19 cellular contexts compared by ENCODE assay signal in genomic region chr7:44650242-44650641, GRCh38. TPM values are rescaled to one million over a fixed set of nuclear protein-coding genes. Genes with fewer than 3 reads are reported as not detected.
DNase-seq lines count a peak whose midpoint lies in the region; ATAC-seq, FAIRE-seq and TF ChIP-seq lines count a peak whose summit lies in the region.
"Had no signal": no experiment of that assay in that cellular context is flagged by ENCODE, and none has a peak within 500 bp of the region (broad histone marks: within the 10 kb centered on the region; RNA-seq: fewer than 3 reads in every experiment).

No MANE protein-coding gene starts in this region.

- H3K4me3 Mint-ChIP-seq in dendritic cell treated with granulocyte-macrophage colony-stimulating factor and Interleukin-4, amounts not matched to agents 40 ng/mL and 50 ng/mL, for 4 days = no peak overlapping the region
- no peak overlapping the region for H3K4me3 Mint-ChIP-seq in nephron progenitor cell
- no peak overlapping the region for H3K4me3 Mint-ChIP-seq in GM23338

- H3F3A ChIP-seq in GM23338 (replicated peaks; ENCODE audit: low read depth) = no peaks in the 10 kb centered on the region

- no peak overlapping the region for H2AFZ ChIP-seq in GM23338

- H3K9me3 Mint-ChIP-seq in dendritic cell treated with granulocyte-macrophage colony-stimulating factor and Interleukin-4, amounts not matched to agents 40 ng/mL and 50 ng/mL, for 4 days = no peaks in the 10 kb centered on the region
- H3K9me3 Mint-ChIP-seq in nephron progenitor cell (no peaks in the 10 kb centered on the region), GM23338 (no peaks in the 10 kb centered on the region)

- no peaks in the 10 kb centered on the region for H3K27me3 Mint-ChIP-seq in dendritic cell treated with granulocyte-macrophage colony-stimulating factor and Interleukin-4, amounts not matched to agents 40 ng/mL and 50 ng/mL, for 4 days
- H3K27me3 Mint-ChIP-seq in nephron progenitor cell (ENCODE audit: low read depth, poor library complexity) = peaks cover 3% of the 10 kb centered on the region
- H3K27me3 Mint-ChIP-seq in GM23338 (ENCODE audit: insufficient read depth, low read depth, poor library complexity) = no peaks in the 10 kb centered on the region

- no peak for TF ChIP-seq POLR2A in H54 (IDR thresholded peaks at IDR 0.05; ENCODE audit: low read depth, low read length)

- ATAC-seq in Right ventricle myocardium inferior = no peak
- no peak for ATAC-seq in GM23338
- ATAC-seq in stimulated activated naive CD8-positive, alpha-beta T cell treated with anti-CD3 and anti-CD28 coated beads, Interleukin-15, Interleukin-2, amounts not matched to agents 100 U/mL and 50 U/mL, for 24 hours = no peak

- TF ChIP-seq CTCF in left ventricle myocardium inferior (IDR thresholded peaks at IDR 0.05; ENCODE audit: borderline replicate concordance) (no peak), nephron progenitor cell (IDR thresholded peaks at IDR 0.05) (no peak), GM23338 (conservative IDR thresholded peaks at IDR 0.05; ENCODE audit: low read depth in 2 of 2) (no peak)

- H3K79me2 ChIP-seq in GM23338 (replicated peaks; ENCODE audit: insufficient read depth) = no peaks in the 10 kb centered on the region

- peak overlapping the region; percentile 25 for H3K27ac Mint-ChIP-seq in dendritic cell treated with granulocyte-macrophage colony-stimulating factor and Interleukin-4, amounts not matched to agents 40 ng/mL and 50 ng/mL, for 4 days
- H3K27ac Mint-ChIP-seq in nephron progenitor cell (peak overlapping the region; percentile 80), GM23338 (no peak overlapping the region)

- H3K4me2 ChIP-seq in GM23338 = no peak overlapping the region
- H3K4me2 ChIP-seq: BLaER1 treated with 17β-estradiol and CSF1 and Interleukin-3, amounts not matched to agents 10 nM and 100 nM had no signal

- H3K4me1 ChIP-seq in left ventricle myocardium inferior (peaks cover 56% of the 10 kb centered on the region), stomach smooth muscle (ENCODE audit: control insufficient read depth, insufficient read depth, low read length) (peaks cover 10% of the 10 kb centered on the region), GM23338 (ENCODE audit: insufficient read depth) (no peaks in the 10 kb centered on the region)
- H3K4me1 ChIP-seq: HAP-1, SJCRH30 had no signal

- intact Hi-C loops in left ventricle myocardium inferior (cut with micrococcal nuclease) (no loop called here), Right ventricle myocardium inferior (cut with DNase I) (no loop called here)
- intact Hi-C loops in dendritic cell treated with granulocyte-macrophage colony-stimulating factor and Interleukin-4, amounts not matched to agents 40 ng/mL and 50 ng/mL, for 4 days (cut with micrococcal nuclease) = no loop called here

- no peaks in the 10 kb centered on the region for H3K9me2 ChIP-seq in GM23338 (ENCODE audit: insufficient read depth)

- H3K9me3 ChIP-seq in left ventricle myocardium inferior (replicated peaks) = no peaks in the 10 kb centered on the region
- H3K9me3 ChIP-seq in stomach smooth muscle (ENCODE audit: control insufficient read depth in 2 of 2, low read length in 2 of 2) = no peaks in the 10 kb centered on the region
- H3K9me3 ChIP-seq: BLaER1 treated with 17β-estradiol and CSF1 and Interleukin-3, amounts not matched to agents 10 nM and 100 nM; HAP-1; SJCRH30 had no signal

- DNase-seq in left ventricle myocardium inferior (no peak), Right ventricle myocardium inferior (ENCODE audit: missing footprints) (no peak), nephron progenitor cell (no peak), H54 (ENCODE audit: insufficient read length, low spot score) (no peak), GM23338 (ENCODE audit: low spot score) (no peak)
- DNase-seq in stimulated activated naive CD8-positive, alpha-beta T cell treated with anti-CD3 and anti-CD28 coated beads, Interleukin-15, Interleukin-2, amounts not matched to agents 100 U/mL and 50 U/mL, for 24 hours = no peak
- DNase-seq: DMS 273 treated with DMSO at 0.1 percent for 48 hours, GF-D8, KBM-7, NCI-H1417 treated with DMSO at 0.1 percent for 48 hours, NCI-H2029, NCI-H2171, NCI-H446 treated with DMSO at 0.1 percent for 48 hours, OCI-M1, SJCRH30 had no signal

- peaks cover 12% of the 10 kb centered on the region for H3K4me1 Mint-ChIP-seq in dendritic cell treated with granulocyte-macrophage colony-stimulating factor and Interleukin-4, amounts not matched to agents 40 ng/mL and 50 ng/mL, for 4 days (ENCODE audit: low read depth)
- H3K4me1 Mint-ChIP-seq in nephron progenitor cell = peaks cover 16% of the 10 kb centered on the region
- no peaks in the 10 kb centered on the region for H3K4me1 Mint-ChIP-seq in GM23338

- peaks cover 98% of the 10 kb centered on the region for H3K36me3 Mint-ChIP-seq in dendritic cell treated with granulocyte-macrophage colony-stimulating factor and Interleukin-4, amounts not matched to agents 40 ng/mL and 50 ng/mL, for 4 days (ENCODE audit: low read depth)
- peaks cover 24% of the 10 kb centered on the region for H3K36me3 Mint-ChIP-seq in nephron progenitor cell (ENCODE audit: low read depth)
- H3K36me3 Mint-ChIP-seq in GM23338 (ENCODE audit: low read depth) = peaks cover 12% of the 10 kb centered on the region

- H3K27me3 ChIP-seq in left ventricle myocardium inferior (ENCODE audit: low read depth) (no peaks in the 10 kb centered on the region), stomach smooth muscle (ENCODE audit: control insufficient read depth in 1 of 2, insufficient read depth in 2 of 2, low read length in 2 of 2) (no peaks in the 10 kb centered on the region), GM23338 (ENCODE audit: insufficient read depth) (no peaks in the 10 kb centered on the region)
- H3K27me3 ChIP-seq: BLaER1 treated with 17β-estradiol and CSF1 and Interleukin-3, amounts not matched to agents 10 nM and 100 nM; SJCRH30 had no signal

- peaks cover 2% of the 10 kb centered on the region for H4K20me1 ChIP-seq in GM23338 (replicated peaks; ENCODE audit: insufficient read depth)

- H3K27ac ChIP-seq in left ventricle myocardium inferior (replicated peaks) (peak overlapping the region; percentile 81), stomach smooth muscle (ENCODE audit: low read length) (peak overlapping the region; percentile 62), GM23338 (ENCODE audit: low read depth) (no peak overlapping the region)
- H3K27ac ChIP-seq: BLaER1 treated with 17β-estradiol and CSF1 and Interleukin-3, amounts not matched to agents 10 nM and 100 nM; SJCRH30 had no signal

- H3K4me3 ChIP-seq in left ventricle myocardium inferior (no peak overlapping the region), stomach smooth muscle (ENCODE audit: low read length in 2 of 2) (no peak overlapping the region), GM23338 (no peak overlapping the region)
- H3K4me3 ChIP-seq: BLaER1 treated with 17β-estradiol and CSF1 and Interleukin-3, amounts not matched to agents 10 nM and 100 nM; HAP-1; SJCRH30 had no signal

- H3K36me3 ChIP-seq in left ventricle myocardium inferior (peaks cover 80% of the 10 kb centered on the region), stomach smooth muscle (ENCODE audit: control insufficient read depth in 2 of 2, insufficient read depth in 2 of 2, low read length in 2 of 2) (peaks cover 20 to 47% of the 10 kb centered on the region in 2 donors), GM23338 (ENCODE audit: insufficient read depth) (no peaks in the 10 kb centered on the region)
- H3K36me3 ChIP-seq: SJCRH30 had no signal

- FAIRE-seq in H54 (lab: Jason Lieb, UNC) = no peak

- H3K9ac ChIP-seq in stomach smooth muscle (ENCODE audit: low read length in 2 of 2) = peak overlapping the region in 1 of 2 donors; percentile 47
- H3K9ac ChIP-seq: BLaER1 treated with 17β-estradiol and CSF1 and Interleukin-3, amounts not matched to agents 10 nM and 100 nM had no signal

TF ChIP-seq in GM23338, 12 proteins besides CTCF, POLR2A, EP300 and RAD21 (continues in another document):
- no peak for TF ChIP-seq STAT1 (IDR thresholded peaks at IDR 0.05; ENCODE audit: unreplicated experiment)
- no peak for TF ChIP-seq NANOG (IDR thresholded peaks at IDR 0.05; ENCODE audit: borderline replicate concordance)
- no peak for TF ChIP-seq ZNF114 (CRISPR knock-in tag; IDR thresholded peaks at IDR 0.05)
- no peak for TF ChIP-seq REST (IDR thresholded peaks at IDR 0.05; ENCODE audit: unreplicated experiment)
- no peak for TF ChIP-seq POLR2AphosphoS5 (IDR thresholded peaks at IDR 0.05; ENCODE audit: low read depth)
- no peak for TF ChIP-seq CREB1 (CRISPR knock-in tag; IDR thresholded peaks at IDR 0.05; ENCODE audit: low read depth)

RNA-seq across cellular contexts. Expression of gene OGDH, which starts 43.8 kb away (rescaled TPM):
- total RNA-seq in left ventricle myocardium inferior (677 TPM), Right ventricle myocardium inferior (679 TPM)
- total RNA-seq in GM23338 (2014; rRNA removed; shearing (Covaris generic)) = 74.8 and 76.9 TPM in 2 replicates
- polyA plus RNA-seq in GM23338 (2016; fragmentation: Nextera tagmentation; extraction: Ambion mirVana) = 13.5 and 16.5 TPM in 2 replicates
